16 cellular contexts compared by ENCODE assay signal in genomic region chr1:205339717-205340116, GRCh38. TPM values are rescaled to one million over a fixed set of nuclear protein-coding genes. Genes with fewer than 3 reads are reported as not detected.
A peak's percentile ranks its signal among the peaks of the same experiment; 100 is the strongest.
DNase-seq lines count a peak whose midpoint lies in the region; ATAC-seq and TF ChIP-seq lines count a peak whose summit lies in the region.
"Had no signal": no experiment of that assay in that cellular context is flagged by ENCODE, and none has a peak within 500 bp of the region (broad histone marks: within the 10 kb centered on the region; RNA-seq: fewer than 3 reads in every experiment).

No MANE protein-coding gene starts in this region.

- H3K27ac Mint-ChIP-seq in CD14-positive monocyte = no peak overlapping the region
- H3K27ac Mint-ChIP-seq: activated naive CD8-positive, alpha-beta T cell treated with anti-CD3 and anti-CD28 coated beads, Interleukin-2, amount 10 ng/mL, durations not matched to agents 7 days and 5 days had no signal

- in situ Hi-C loops in brain microvascular endothelial cell (cut with HindIII; ENCODE audit: low pct_ligation_motif_present, low sequenced_read_pairs) = no loop called here

- H3K36me3 ChIP-seq in brain microvascular endothelial cell (replicated peaks) = no peaks in the 10 kb centered on the region
- H3K36me3 ChIP-seq: sigmoid colon had no signal

- peak; percentile 90 for ATAC-seq in GM18502 (IDR thresholded peaks at IDR 0.05; ENCODE audit: poor library complexity, unreplicated experiment)
- peak; percentile 67 for ATAC-seq in GM19372 (IDR thresholded peaks at IDR 0.05; ENCODE audit: low read depth, unreplicated experiment)
- peak; percentile 61 for ATAC-seq in HG03280 (IDR thresholded peaks at IDR 0.05; ENCODE audit: unreplicated experiment)

- peaks cover 27% of the 10 kb centered on the region for H3K27me3 ChIP-seq in brain microvascular endothelial cell (replicated peaks)

- peaks cover 9% of the 10 kb centered on the region for H3K4me1 Mint-ChIP-seq in CD14-positive monocyte

- intact Hi-C loops in CD14-positive monocyte (cut with micrococcal nuclease) = loop anchor here in 1 of 2 donors (10.0 kb wide), 1 partner anchor 185 kb away; no protein-coding TSS in a partner anchor

- H3K36me3 Mint-ChIP-seq in CD14-positive monocyte = peaks cover 3 to 7% of the 10 kb centered on the region in 2 donors
- H3K36me3 Mint-ChIP-seq: activated naive CD8-positive, alpha-beta T cell treated with anti-CD3 and anti-CD28 coated beads, Interleukin-2, amount 10 ng/mL, durations not matched to agents 7 days and 5 days had no signal

- peaks cover 26 to 51% (median 37%) of the 10 kb centered on the region in 3 donors for H3K27me3 Mint-ChIP-seq in CD14-positive monocyte (ENCODE audit: low read depth in 3 of 3)

- no peak overlapping the region for H3K4me3 Mint-ChIP-seq in CD14-positive monocyte
- H3K4me3 Mint-ChIP-seq: activated naive CD8-positive, alpha-beta T cell treated with anti-CD3 and anti-CD28 coated beads, Interleukin-2, amount 10 ng/mL, durations not matched to agents 7 days and 5 days had no signal

- TF ChIP-seq CTCF in brain microvascular endothelial cell (IDR thresholded peaks at IDR 0.05; ENCODE audit: low read depth, low read length, missing control alignments) (no peak), CD14-positive monocyte (IDR thresholded peaks at IDR 0.05) (no peak)

- peaks cover 0 to 12% (median 5%) of the 10 kb centered on the region in 7 donors for H3K9me3 Mint-ChIP-seq in CD14-positive monocyte
- H3K9me3 Mint-ChIP-seq: activated naive CD8-positive, alpha-beta T cell treated with anti-CD3 and anti-CD28 coated beads, Interleukin-2, amount 10 ng/mL, durations not matched to agents 7 days and 5 days had no signal

- peak; percentile 52 for DNase-seq in brain microvascular endothelial cell
- no peak for DNase-seq in stimulated activated CD4-positive, alpha-beta T cell treated with anti-CD3 and anti-CD28 coated beads, Interleukin-4, amount 100 ng/mL, for 24 hours
- no peak for DNase-seq in CD14-positive monocyte (ENCODE audit: low spot score)
- no peak for DNase-seq in ureter (ENCODE audit: low spot score)
- no peak for DNase-seq in NCI-H2171 (lab: John Stamatoyannopoulos, UW)
- DNase-seq: activated naive CD8-positive, alpha-beta T cell treated with anti-CD3 and anti-CD28 coated beads, Interleukin-2, amount 10 ng/mL, durations not matched to agents 7 days and 5 days; cortex of kidney; NCI-H1105; NCI-H446 treated with DMSO at 0.1 percent for 48 hours; SHP77; sigmoid colon; T1000 had no signal

- no peak overlapping the region for H3K4me3 ChIP-seq in brain microvascular endothelial cell (ENCODE audit: low read depth, low read length)
- H3K4me3 ChIP-seq: sigmoid colon had no signal

- no peak overlapping the region for H3K27ac ChIP-seq in brain microvascular endothelial cell
- H3K27ac ChIP-seq: C4-2B, sigmoid colon had no signal

RNA-seq across cellular contexts. Expression of gene KLHDC8A, which starts 17.0 kb away (rescaled TPM):
- not detected for polyA plus RNA-seq in CD14-positive monocyte
- not detected for total RNA-seq in ureter
- total RNA-seq: activated naive CD8-positive, alpha-beta T cell treated with anti-CD3 and anti-CD28 coated beads, Interleukin-2, amount 10 ng/mL, durations not matched to agents 7 days and 5 days had no signal

RNA-seq across cellular contexts. Expression of gene NUAK2, which starts 18.2 kb away (rescaled TPM):
- 10 to 100 TPM in 1 of 2 donors, 1 to 10 TPM in 1; 9.1 to 21.9 TPM for polyA plus RNA-seq in CD14-positive monocyte
- total RNA-seq in ureter = 0.96 TPM
